ENCODE assay signal across 15 cellular contexts in the genomic region with DNA sequence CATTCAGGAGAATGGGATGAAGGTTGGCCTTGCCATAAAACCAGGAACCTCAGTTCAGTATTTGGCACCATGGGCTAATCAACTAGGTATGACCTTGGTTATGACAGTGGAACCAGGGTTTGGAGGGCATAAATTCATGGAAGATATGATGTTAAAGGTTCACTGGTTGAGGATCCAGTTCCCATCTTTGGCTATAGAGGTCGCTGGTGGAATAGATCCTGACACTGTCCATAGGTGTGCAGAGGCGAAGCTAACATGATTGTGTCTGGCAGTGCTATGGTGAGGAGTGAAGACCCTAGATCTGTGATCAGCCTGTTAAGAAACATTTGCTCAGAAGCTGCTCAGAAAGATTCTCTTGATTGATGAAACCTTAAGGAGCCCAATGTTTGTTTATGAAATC. TPM values are rescaled to one million over a fixed set of nuclear protein-coding genes. Genes with fewer than 3 reads are reported as not detected.
DNase-seq lines count a peak whose midpoint lies in the region; ATAC-seq, FAIRE-seq and TF ChIP-seq lines count a peak whose summit lies in the region.
"Had no signal": no experiment of that assay in that cellular context is flagged by ENCODE, and none has a peak within 500 bp of the region (broad histone marks: within the 10 kb centered on the region; RNA-seq: fewer than 3 reads in every experiment).

No MANE protein-coding gene starts in this region.

- WGBS in K562 (ENCODE audit: insufficient coverage, low coverage, missing lambda C conversion rate), result 56% methylated on average over 2 of the region's 2 CpGs

- H3K27ac ChIP-seq in K562 (ENCODE audit: extremely low read depth, low read depth, low read length), result no peak overlapping the region
- H3K27ac ChIP-seq: prostate gland had no signal

- TF ChIP-seq POLR2A in K562 (conservative IDR thresholded peaks at IDR 0.05), result no peak

- POLR2A ChIA-PET in K562 (lab: Yijun Ruan, JAX), result interaction anchor here (0.6 kb wide), 1 partner anchor 15 kb away, joined by 3 read pairs; no protein-coding TSS in a partner anchor

- no peak overlapping the region for H3K9ac ChIP-seq in K562 (ENCODE audit: insufficient read depth in 1 of 2, low read depth in 2 of 2, low read length in 2 of 2)

- H3K4me1 Mint-ChIP-seq in HFFc6 (ENCODE audit: low read depth) (peaks cover 31% of the 10 kb centered on the region), natural killer cell (peaks cover 23 to 26% of the 10 kb centered on the region in 2 donors)

- no peak overlapping the region for H3K4me2 ChIP-seq in K562 (ENCODE audit: insufficient read depth, low read length)

- TF ChIP-seq CTCF in AG10803 (conservative IDR thresholded peaks at IDR 0.05; ENCODE audit: low read length) (peak; percentile 34), HFFc6 (IDR thresholded peaks at IDR 0.05) (peak; percentile 57), K562 (IDR thresholded peaks at IDR 0.05 in 2 of 3, conservative IDR thresholded peaks at IDR 0.05 in 1 of 3; ENCODE audit: insufficient read depth in 2 of 3, low read depth in 1 of 3, low read length in 3 of 3) (peak; percentile 20 to 37 (median 26); a peak in 2 of 6 replicates), kidney epithelial cell (IDR thresholded peaks at IDR 0.05; ENCODE audit: insufficient read depth, low read length, poor library complexity, severe bottlenecking) (peak; percentile 35), GM20000 (IDR thresholded peaks at IDR 0.05; ENCODE audit: extremely low read depth, missing control alignments) (no peak), natural killer cell (IDR thresholded peaks at IDR 0.05) (no peak)

- H3K27me3 ChIP-seq in K562 (ENCODE audit: control insufficient read depth in 2 of 2, insufficient read depth in 2 of 2, low read length in 2 of 2), result no peaks in the 10 kb centered on the region
- H3K27me3 ChIP-seq in kidney epithelial cell (ENCODE audit: control insufficient read depth, insufficient read depth, low read length), result no peaks in the 10 kb centered on the region

- no peak for DNase-seq in AG10803 (ENCODE audit: low read depth)
- DNase-seq in HFFc6, result no peak
- peak in 2 of 4 experiments; percentile 18 to 23 for DNase-seq in K562 (ENCODE audit: extremely low read depth in 1 of 4, low spot score in 3 of 4)
- DNase-seq in kidney epithelial cell (ENCODE audit: low read depth), result no peak
- no peak for DNase-seq in activated gamma-delta T cell treated with Interleukin-2 at 50 U/mL for 16 hours
- no peak for DNase-seq in GM20000 (ENCODE audit: low spot score)
- no peak for DNase-seq in natural killer cell
- DNase-seq: Kasumi-1; midbrain; NCI-H2171; stimulated activated naive B cell treated with anti-CD40 and anti-IgM and Interleukin-4, amounts not matched to agents 10 μg/mL and 1 μg/mL and 100 μg/mL, for 72 hours had no signal

- FAIRE-seq in K562 (lab: Jason Lieb, UNC), result peak; percentile 77

- intact Hi-C loops in K562 (cut with micrococcal nuclease), result no loop called here
- intact Hi-C loops in natural killer cell (cut with micrococcal nuclease), result loop anchor here (10.0 kb wide), 1 partner anchor 156 kb away; a partner anchor contains a TSS

- peaks cover 5 to 6% of the 10 kb centered on the region in 2 experiments; a peak in 1 of 5 replicates for H3K4me1 ChIP-seq in K562 (replicated peaks in 1 of 2; ENCODE audit: control insufficient read depth in 2 of 2, insufficient read depth in 2 of 2, low read length in 2 of 2)

- no peaks in the 10 kb centered on the region for H3K9me3 ChIP-seq in K562 (replicated peaks; ENCODE audit: control insufficient read depth, insufficient read depth, low read depth, low read length)
- H3K9me3 ChIP-seq: prostate gland had no signal

- BruUV-seq in K562 (replicated peaks; lab: Mats Ljungman, UMichigan), result no TSS peak

- CTCF ChIA-PET in K562 (lab: Yijun Ruan, JAX; ENCODE audit: low intra/inter-chr PET ratio), result interaction anchor here (0.7 kb wide), 1 partner anchor 28 kb away, joined by 3 read pairs; no protein-coding TSS in a partner anchor

- H3K27me3 Mint-ChIP-seq in HFFc6 (ENCODE audit: insufficient read depth) (peaks cover 1% of the 10 kb centered on the region; the same call in 1 of the 2 replicates), natural killer cell (ENCODE audit: low read depth in 2 of 2) (no peaks in the 10 kb centered on the region)
- H3K27me3 Mint-ChIP-seq: activated naive CD8-positive, alpha-beta T cell; stimulated activated naive B cell treated with anti-CD40 and anti-IgM and Interleukin-4, amounts not matched to agents 10 μg/mL and 1 μg/mL and 100 μg/mL, for 72 hours had no signal

- no peak overlapping the region for H2AFZ ChIP-seq in K562 (ENCODE audit: low read depth, low read length)

- peaks cover 8% of the 10 kb centered on the region; the same call in 1 of the 2 replicates for H3K9me3 Mint-ChIP-seq in HFFc6
- H3K9me3 Mint-ChIP-seq in natural killer cell, result no peaks in the 10 kb centered on the region
- H3K9me3 Mint-ChIP-seq: stimulated activated naive B cell treated with anti-CD40 and anti-IgM and Interleukin-4, amounts not matched to agents 10 μg/mL and 1 μg/mL and 100 μg/mL, for 72 hours had no signal

- H3K4me3 ChIP-seq in AG10803 (ENCODE audit: low read length), result no peak overlapping the region
- no peak overlapping the region for H3K4me3 ChIP-seq in K562
- H3K4me3 ChIP-seq in kidney epithelial cell (ENCODE audit: low read depth, low read length), result no peak overlapping the region
- H3K4me3 ChIP-seq: prostate gland had no signal

- no peaks in the 10 kb centered on the region for H4K20me1 ChIP-seq in K562 (replicated peaks; ENCODE audit: control insufficient read depth, insufficient read depth, low read length)

- peaks cover 65% of the 10 kb centered on the region for H3K79me2 ChIP-seq in K562 (ENCODE audit: control insufficient read depth, insufficient read depth, low read length)

- H3K9me1 ChIP-seq in K562 (ENCODE audit: control insufficient read depth, insufficient read depth, low read length), result no peaks in the 10 kb centered on the region

- H3K4me3 Mint-ChIP-seq in HFFc6 (no peak overlapping the region), natural killer cell (no peak overlapping the region)
- H3K4me3 Mint-ChIP-seq: activated naive CD8-positive, alpha-beta T cell; stimulated activated naive B cell treated with anti-CD40 and anti-IgM and Interleukin-4, amounts not matched to agents 10 μg/mL and 1 μg/mL and 100 μg/mL, for 72 hours; T-helper 2 cell treated with Interferon-gamma antibody and Interleukin-4, amounts not matched to agents 5 μg/mL and 100 μg/mL, for 36 hours had no signal

- peaks cover 51% of the 10 kb centered on the region for H3K36me3 Mint-ChIP-seq in HFFc6 (ENCODE audit: low read depth)
- H3K36me3 Mint-ChIP-seq in natural killer cell, result no peaks in the 10 kb centered on the region

- H3K27ac Mint-ChIP-seq in HFFc6 (0 out of 2 replicates have a peak overlapping the region, but pooled peaks have one; percentile 3), natural killer cell (no peak overlapping the region)
- H3K27ac Mint-ChIP-seq: activated naive CD8-positive, alpha-beta T cell; stimulated activated naive B cell treated with anti-CD40 and anti-IgM and Interleukin-4, amounts not matched to agents 10 μg/mL and 1 μg/mL and 100 μg/mL, for 72 hours; T-helper 2 cell treated with Interferon-gamma antibody and Interleukin-4, amounts not matched to agents 5 μg/mL and 100 μg/mL, for 36 hours had no signal

- ATAC-seq in K562, result peak; percentile 73
- no peak for ATAC-seq in HG03097 (IDR thresholded peaks at IDR 0.05; ENCODE audit: low FRiP score, unreplicated experiment)
- no peak for ATAC-seq in natural killer cell
- ATAC-seq: stimulated activated naive B cell treated with anti-CD40 and anti-IgM and Interleukin-4, amounts not matched to agents 10 μg/mL and 1 μg/mL and 100 μg/mL, for 72 hours had no signal

- TF ChIP-seq RAD21 in K562 (CRISPR knock-in tag; conservative IDR thresholded peaks at IDR 0.05 in 1 of 2, IDR thresholded peaks at IDR 0.05 in 1 of 2), result no peak

- H3K36me3 ChIP-seq in K562 (ENCODE audit: control insufficient read depth, insufficient read depth, low read length), result peaks cover 24% of the 10 kb centered on the region; the same call in 1 of the 3 replicates
- no peaks in the 10 kb centered on the region for H3K36me3 ChIP-seq in kidney epithelial cell (ENCODE audit: control insufficient read depth, insufficient read depth, low read length)
- H3K36me3 ChIP-seq: prostate gland had no signal

- no peak for TF ChIP-seq EP300 in K562 (IDR thresholded peaks at IDR 0.05; ENCODE audit: low read length)

- in situ Hi-C loops in K562 (cut with MboI), result no loop called here

RNA-seq across cellular contexts. Expression of a gene that starts 5.7 kb away (rescaled TPM):
- 100 to 1,000 TPM; 161 to 184 (median 176) TPM for total RNA-seq in HFFc6 (2021; fragmentation: NEBNext Ultra II Directional; extraction: Animal tissue kit (Norgen Biotek cat#: 25700))
- total RNA-seq in K562 (2011; cell fraction: chromatin; rRNA removed; ENCODE audit: low replicate concordance), result 30.7 and 40.6 TPM in 2 replicates
- 21.0 and 23.7 TPM in 2 replicates for total RNA-seq in K562 (2011; cell fraction: nucleolus; rRNA removed)
- 26.1 and 26.9 TPM in 2 replicates for total RNA-seq in K562 (2011; cell fraction: nucleoplasm; rRNA removed)
- total RNA-seq in K562 (2014; rRNA removed), result 20.2 and 24.9 TPM in 2 replicates
- total RNA-seq in K562 (2014; rRNA removed; fragmentation: Illumina TruSeq; extraction: Trizol), result 21.7 and 22.4 TPM in 2 replicates
- 19.5 and 20.0 TPM in 2 replicates for total RNA-seq in K562 (2015; rRNA removed; fragmentation: Illumina TruSeq; extraction: Trizol)
- total RNA-seq in K562 (2021), result 32.5 and 33.8 TPM in 2 replicates
- 11.8 and 15.2 TPM in 2 replicates for polyA plus RNA-seq in K562 (2011; rRNA removed)
- polyA plus RNA-seq in K562 (2011; cell fraction: cytosol; rRNA removed), result 9.0 and 14.5 TPM in 2 replicates
- 6.9 and 8.0 TPM in 2 replicates for polyA plus RNA-seq in K562 (2011; cell fraction: nucleus; rRNA removed)
- polyA plus RNA-seq in K562 (2012), result 5.3 and 7.7 TPM in 2 replicates
- polyA plus RNA-seq in K562 (2014; fragmentation: Illumina TruSeq; extraction: Trizol), result 9.1 TPM in 2 replicates
- 1 to 10 TPM; 2.2 to 2.8 TPM for polyA plus RNA-seq in K562 (2014; fragmentation: Nextera tagmentation; extraction: Ambion mirVana)
- polyA plus RNA-seq in K562 (2014; rRNA removed), result 11.5 and 14.2 TPM in 2 replicates
- polyA minus RNA-seq in K562 (2011; rRNA and poly(A)+ RNA removed), result 28.1 and 37.4 TPM in 2 replicates
- polyA minus RNA-seq in K562 (2011; cell fraction: cytosol; rRNA and poly(A)+ RNA removed), result 16.1 and 17.8 TPM in 2 replicates
- polyA minus RNA-seq in K562 (2011; cell fraction: nucleus; rRNA and poly(A)+ RNA removed), result 8.5 and 14.0 TPM in 2 replicates
- total RNA-seq in kidney epithelial cell, result 110 and 111 TPM in 2 replicates
- total RNA-seq in natural killer cell, result 10 to 100 TPM; 32.4 to 43.8 (median 39.6) TPM

RNA-seq across cellular contexts. Expression of a gene that starts 28.2 kb away (rescaled TPM):
- total RNA-seq in HFFc6 (2021; fragmentation: NEBNext Ultra II Directional; extraction: Animal tissue kit (Norgen Biotek cat#: 25700)), result 10 to 100 TPM; 51.5 to 77.5 (median 70.4) TPM
- 25.2 and 45.8 TPM in 2 replicates for total RNA-seq in K562 (2011; cell fraction: chromatin; rRNA removed; ENCODE audit: low replicate concordance)
- total RNA-seq in K562 (2011; cell fraction: nucleolus; rRNA removed), result 29.2 and 30.9 TPM in 2 replicates
- 33.9 and 44.9 TPM in 2 replicates for total RNA-seq in K562 (2011; cell fraction: nucleoplasm; rRNA removed)
- total RNA-seq in K562 (2014; rRNA removed) (22.4 and 27.9 TPM in 2 replicates), K562 (2014; rRNA removed; fragmentation: Illumina TruSeq; extraction: Trizol) (26.0 and 27.3 TPM in 2 replicates), K562 (2015; rRNA removed; fragmentation: Illumina TruSeq; extraction: Trizol) (21.0 and 21.4 TPM in 2 replicates), K562 (2021) (24.1 and 24.8 TPM in 2 replicates), kidney epithelial cell (102 and 111 TPM in 2 replicates), natural killer cell (10 to 100 TPM; 22.4 to 25.3 (median 24.8) TPM)
- polyA plus RNA-seq in K562 (2011; rRNA removed) (55.0 and 57.1 TPM in 2 replicates), K562 (2014; fragmentation: Illumina TruSeq; extraction: Trizol) (31.9 and 35.0 TPM in 2 replicates), K562 (2014; fragmentation: Nextera tagmentation; extraction: Ambion mirVana) (10 to 100 TPM; 10.2 to 13.5 TPM), K562 (2014; rRNA removed) (26.4 and 32.0 TPM in 2 replicates)
- 39.0 and 41.9 TPM in 2 replicates for polyA plus RNA-seq in K562 (2011; cell fraction: cytosol; rRNA removed)
- 26.0 and 27.4 TPM in 2 replicates for polyA plus RNA-seq in K562 (2011; cell fraction: nucleus; rRNA removed)
- polyA plus RNA-seq in K562 (2012), result 27.7 and 40.8 TPM in 2 replicates
- polyA minus RNA-seq in K562 (2011; rRNA and poly(A)+ RNA removed), result 24.9 and 25.8 TPM in 2 replicates
- polyA minus RNA-seq in K562 (2011; cell fraction: cytosol; rRNA and poly(A)+ RNA removed), result 19.2 and 21.1 TPM in 2 replicates
- 7.9 and 11.9 TPM in 2 replicates for polyA minus RNA-seq in K562 (2011; cell fraction: nucleus; rRNA and poly(A)+ RNA removed)

RNA-seq across cellular contexts. Expression of a gene that starts 55.6 kb away (rescaled TPM):
- 10 to 100 TPM; 50.9 to 55.4 (median 53.0) TPM for total RNA-seq in HFFc6 (2021; fragmentation: NEBNext Ultra II Directional; extraction: Animal tissue kit (Norgen Biotek cat#: 25700))
- total RNA-seq in K562 (2011; cell fraction: chromatin; rRNA removed; ENCODE audit: low replicate concordance), result 114 and 141 TPM in 2 replicates
- 84.7 and 85.2 TPM in 2 replicates for total RNA-seq in K562 (2011; cell fraction: nucleolus; rRNA removed)
- total RNA-seq in K562 (2011; cell fraction: nucleoplasm; rRNA removed), result 72.6 and 76.2 TPM in 2 replicates
- total RNA-seq in K562 (2014; rRNA removed) (50.9 and 56.5 TPM in 2 replicates), K562 (2014; rRNA removed; fragmentation: Illumina TruSeq; extraction: Trizol) (49.3 and 51.4 TPM in 2 replicates), K562 (2015; rRNA removed; fragmentation: Illumina TruSeq; extraction: Trizol) (44.7 and 45.3 TPM in 2 replicates), K562 (2021) (71.2 and 75.1 TPM in 2 replicates), kidney epithelial cell (51.6 and 53.9 TPM in 2 replicates), natural killer cell (10 to 100 TPM; 42.4 to 62.5 (median 52.6) TPM)
- polyA plus RNA-seq in K562 (2011; rRNA removed) (60.0 and 64.3 TPM in 2 replicates), K562 (2014; fragmentation: Illumina TruSeq; extraction: Trizol) (55.8 and 56.8 TPM in 2 replicates), K562 (2014; fragmentation: Nextera tagmentation; extraction: Ambion mirVana) (10 to 100 TPM; 46.3 to 96.5 TPM), K562 (2014; rRNA removed) (46.8 and 47.9 TPM in 2 replicates)
- 47.4 and 54.4 TPM in 2 replicates for polyA plus RNA-seq in K562 (2011; cell fraction: cytosol; rRNA removed)
- polyA plus RNA-seq in K562 (2011; cell fraction: nucleus; rRNA removed), result 50.4 and 52.8 TPM in 2 replicates
- polyA plus RNA-seq in K562 (2012), result 49.5 and 66.4 TPM in 2 replicates
- polyA minus RNA-seq in K562 (2011; rRNA and poly(A)+ RNA removed), result 80.4 and 90.7 TPM in 2 replicates
- polyA minus RNA-seq in K562 (2011; cell fraction: cytosol; rRNA and poly(A)+ RNA removed), result 44.9 and 47.3 TPM in 2 replicates
- polyA minus RNA-seq in K562 (2011; cell fraction: nucleus; rRNA and poly(A)+ RNA removed), result 20.9 and 31.4 TPM in 2 replicates

Comparison
In these comparisons a context has a peak if more than half of its experiments do, and no peak if none do; other contexts are left out.
1. CTCF ChIP-seq: peak in AG10803 (single experiment), HFFc6 (single experiment), K562 (3 of 3) and kidney epithelial cell (single experiment); none in GM20000 (single experiment) and natural killer cell (single experiment).